In the genomic region with DNA sequence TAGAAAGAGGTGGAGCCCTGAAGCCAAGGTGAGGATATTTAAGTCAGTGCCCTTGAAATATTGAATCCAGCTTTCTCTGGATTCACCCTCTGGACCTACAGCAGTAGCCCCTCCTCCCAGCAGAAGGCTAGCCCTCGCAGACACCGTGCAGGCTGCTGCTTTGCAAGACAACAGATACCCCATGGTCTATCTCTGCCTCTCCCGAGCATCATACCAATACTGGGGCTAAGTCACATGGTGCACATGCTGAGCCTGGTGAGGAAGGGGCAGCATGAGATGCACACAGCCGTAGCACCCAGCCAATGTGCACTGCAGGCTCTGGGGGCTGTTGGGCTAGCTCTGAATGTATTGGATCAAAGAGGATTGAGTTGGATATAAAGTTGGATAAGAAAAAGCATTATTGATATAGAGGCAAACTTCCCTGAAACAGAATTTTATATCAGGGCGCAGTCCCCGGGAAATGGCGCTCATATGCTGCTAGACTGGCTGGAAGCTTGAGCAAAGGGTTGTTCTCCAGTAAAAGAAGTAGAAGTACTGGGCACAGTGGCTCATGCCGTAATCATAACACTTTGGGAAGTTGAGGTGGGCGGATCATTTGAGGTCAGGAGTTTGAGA, we compare ENCODE assay signal across 23 cellular contexts.
DNase-seq lines count a peak whose midpoint lies in the region; ATAC-seq, FAIRE-seq and TF ChIP-seq lines count a peak whose summit lies in the region.
"Had no signal": no experiment of that assay in that cellular context is flagged by ENCODE, and none has a peak within 500 bp of the region (broad histone marks: within the 10 kb centered on the region; RNA-seq: fewer than 3 reads in every experiment).

No MANE protein-coding gene starts in this region.

- H3K4me3 ChIP-seq in H7 (ENCODE audit: insufficient read depth, low read depth, low read length), result no peak overlapping the region
- H3K4me3 ChIP-seq in H1 (ENCODE audit: extremely low read depth in 1 of 4, insufficient read depth in 2 of 4, low read depth in 3 of 4, low read length in 4 of 4), result no peak overlapping the region
- no peak overlapping the region for H3K4me3 ChIP-seq in vagina
- H3K4me3 ChIP-seq: HAP-1 had no signal

- H3K4me1 ChIP-seq in H1 (replicated peaks in 1 of 4; ENCODE audit: control insufficient read depth in 3 of 4, insufficient read depth in 4 of 4, low read length in 3 of 4) (peaks cover 0 to 4% (median 2%) of the 10 kb centered on the region in 4 experiments; a peak in 4 of 7 replicates), vagina (no peaks in the 10 kb centered on the region)
- H3K4me1 ChIP-seq: BE2C, HAP-1 had no signal

- TF ChIP-seq CTCF in H1 (IDR thresholded peaks at IDR 0.05; ENCODE audit: control extremely low read depth in 1 of 3, insufficient read depth in 1 of 3, low read depth in 1 of 3, low read length in 3 of 3) (no peak), vagina (IDR thresholded peaks at IDR 0.05) (no peak), chondrocyte (IDR thresholded peaks at IDR 0.05) (no peak)

- H3K36me3 Mint-ChIP-seq in chondrocyte (ENCODE audit: low read depth), result no peaks in the 10 kb centered on the region
- H3K36me3 Mint-ChIP-seq: CD4-positive, CD25-positive, alpha-beta regulatory T cell; CD8-positive, alpha-beta memory T cell had no signal

- H3K36me3 ChIP-seq in H7 (replicated peaks; ENCODE audit: control insufficient read depth, insufficient read depth, low read length), result no peaks in the 10 kb centered on the region
- H3K36me3 ChIP-seq in H1 (ENCODE audit: control insufficient read depth in 2 of 4, insufficient read depth in 4 of 4, low read length in 3 of 4), result no peaks in the 10 kb centered on the region
- no peaks in the 10 kb centered on the region for H3K36me3 ChIP-seq in vagina
- H3K36me3 ChIP-seq: BE2C, HAP-1 had no signal

- FAIRE-seq in H1 (lab: Jason Lieb, UNC), result no peak
- no peak for FAIRE-seq in urothelium cell line (lab: Jason Lieb, UNC)
- FAIRE-seq: A204.1, GM12892, GM18507 had no signal

- H3K79me2 ChIP-seq in H1 (ENCODE audit: control insufficient read depth in 1 of 2, insufficient read depth in 2 of 2, low read length in 2 of 2), result no peaks in the 10 kb centered on the region

- intact Hi-C loops in vagina (cut with DNase I), result no loop called here

- H3K56ac ChIP-seq in H1 (replicated peaks; ENCODE audit: insufficient read length, low read depth, low read length), result no peak overlapping the region

- H4K8ac ChIP-seq in H1 (ENCODE audit: extremely low read depth, insufficient read depth, low read length), result no peak overlapping the region

- no peak overlapping the region for H4K91ac ChIP-seq in H1 (replicated peaks; ENCODE audit: insufficient read length, low read length)

- H4K20me1 ChIP-seq in H1 (replicated peaks in 1 of 2; ENCODE audit: control insufficient read depth in 1 of 2, insufficient read depth in 2 of 2, low read length in 2 of 2), result no peaks in the 10 kb centered on the region

- peaks cover 11% of the 10 kb centered on the region for H3K27me3 Mint-ChIP-seq in chondrocyte (ENCODE audit: low read depth)
- H3K27me3 Mint-ChIP-seq: CD4-positive, CD25-positive, alpha-beta regulatory T cell had no signal

- H3K4me1 Mint-ChIP-seq in chondrocyte (ENCODE audit: low read depth), result no peaks in the 10 kb centered on the region
- H3K4me1 Mint-ChIP-seq: CD4-positive, CD25-positive, alpha-beta regulatory T cell; CD8-positive, alpha-beta memory T cell had no signal

- H2AFZ ChIP-seq in H1 (ENCODE audit: low read length), result no peak overlapping the region

- no peak overlapping the region for H3K18ac ChIP-seq in H1 (ENCODE audit: extremely low read depth, low read length)

- H3K23ac ChIP-seq in H1 (ENCODE audit: insufficient read length), result no peak overlapping the region

- H3K14ac ChIP-seq in H1 (ENCODE audit: insufficient read length), result no peak overlapping the region

- H3K27ac Mint-ChIP-seq in chondrocyte (ENCODE audit: unreplicated experiment), result no peak overlapping the region
- H3K27ac Mint-ChIP-seq: CD4-positive, CD25-positive, alpha-beta regulatory T cell; CD8-positive, alpha-beta memory T cell had no signal

- no peak for TF ChIP-seq EP300 in H1 (IDR thresholded peaks at IDR 0.05; ENCODE audit: borderline replicate concordance in 1 of 2, low read depth in 2 of 2, low read length in 2 of 2)

- no peak overlapping the region for H2BK15ac ChIP-seq in H1 (ENCODE audit: low read length)

- H3K27me3 ChIP-seq in H7 (ENCODE audit: control insufficient read depth, insufficient read depth, low read length) (0 out of 2 replicates have a peak, but pooled peaks cover 1% of the 10 kb centered on the region), H1 (replicated peaks in 1 of 4; ENCODE audit: control insufficient read depth in 3 of 4, extremely low read depth in 1 of 4, insufficient read depth in 3 of 4, low read length in 3 of 4) (no peaks in the 10 kb centered on the region), vagina (no peaks in the 10 kb centered on the region)

- H3K4me2 ChIP-seq in H1 (ENCODE audit: insufficient read depth in 1 of 2, low read depth in 2 of 2, low read length in 2 of 2), result no peak overlapping the region; a peak in 1 of 4 replicates

- H2BK120ac ChIP-seq in H1 (replicated peaks; ENCODE audit: low read depth, low read length), result no peak overlapping the region

- H3K23me2 ChIP-seq in H1 (ENCODE audit: low read depth, low read length), result no peaks in the 10 kb centered on the region

- POLR2A ChIA-PET in H1 (lab: Charles Lee; ENCODE audit: partially characterized antibody), result no interaction called here

- ATAC-seq in HG03159 (IDR thresholded peaks at IDR 0.05; ENCODE audit: unreplicated experiment), result no peak

- H3K9me3 ChIP-seq in H1 (ENCODE audit: insufficient read depth in 2 of 2, low read depth in 1 of 2, low read length in 1 of 2) (peaks cover 0 to 2% of the 10 kb centered on the region in 2 experiments; a peak in 1 of 4 replicates), vagina (no peaks in the 10 kb centered on the region)
- H3K9me3 ChIP-seq: BE2C, HAP-1 had no signal

- H2BK20ac ChIP-seq in H1 (ENCODE audit: low read length), result no peak overlapping the region

- no peak overlapping the region for H2BK5ac ChIP-seq in H1 (ENCODE audit: low read depth, low read length)

- 84% methylated on average over 9 of the region's 9 CpGs; no CpG with 5 or more reads in 1 of the 2 experiments for WGBS in H1 (ENCODE audit: extremely low coverage in 1 of 2, insufficient coverage in 1 of 2, insufficient read length in 1 of 2, insufficient replicate concordance in 2 of 2, low coverage in 1 of 2, low lambda C conversion rate in 2 of 2, missing lambda C conversion rate in 1 of 2), 2 experiments

- no peak overlapping the region for H3K4ac ChIP-seq in H1 (replicated peaks; ENCODE audit: insufficient read length, low read depth, low read length)

- no peak overlapping the region for H3K4me3 Mint-ChIP-seq in chondrocyte (ENCODE audit: unreplicated experiment)
- H3K4me3 Mint-ChIP-seq: CD4-positive, CD25-positive, alpha-beta regulatory T cell; CD8-positive, alpha-beta memory T cell had no signal

- no peak overlapping the region for H2BK12ac ChIP-seq in H1 (ENCODE audit: low read depth, low read length)

- peak; percentile 60 for DNase-seq in H7
- peak in 1 of 2 experiments; percentile 29 for DNase-seq in H1 (ENCODE audit: low read depth in 1 of 2, low spot score in 2 of 2)
- peak; percentile 57 for DNase-seq in mesenteric fat pad (ENCODE audit: low spot score)
- DNase-seq in vagina (ENCODE audit: extremely low spot score in 2 of 2), result peak; percentile 60 to 89
- DNase-seq in urothelium cell line (ENCODE audit: low spot score), result no peak
- DNase-seq in chondrocyte (ENCODE audit: low spot score), result no peak
- DNase-seq: ACHN; BE2C; C1 segment of cervical spinal cord; CD4-positive, CD25-positive, alpha-beta regulatory T cell; CD8-positive, alpha-beta memory T cell; COR-L47; DMS 273 treated with DMSO at 0.1 percent for 48 hours; DMS53; DND-41; EL; GOT3 had no signal

- CTCF ChIA-PET in H1 (lab: Charles Lee; ENCODE audit: partially characterized antibody), result interaction anchor here (0.9 to 1.3 kb wide), 3 partner anchors 20 to 254 kb away, joined by 3 to 6 read pairs (median 3); no protein-coding TSS in a partner anchor

- H3K79me1 ChIP-seq in H1 (ENCODE audit: low read depth, low read length), result no peaks in the 10 kb centered on the region

- H4K5ac ChIP-seq in H1 (ENCODE audit: insufficient read length, low read depth, low read length), result no peak overlapping the region

- no peak overlapping the region for H3K9ac ChIP-seq in H1 (replicated peaks in 1 of 4; ENCODE audit: extremely low read depth in 1 of 4, low read depth in 3 of 4, low read length in 3 of 4)

- H3K9me3 Mint-ChIP-seq in chondrocyte (ENCODE audit: low read depth), result peaks cover 10% of the 10 kb centered on the region

- H2AK5ac ChIP-seq in H1 (ENCODE audit: low read depth, low read length), result no peak overlapping the region

- H3K27ac ChIP-seq in H1 (ENCODE audit: low read depth, low read length) (no peak overlapping the region), vagina (no peak overlapping the region)
- H3K27ac ChIP-seq: HL-60 had no signal

- no peak for TF ChIP-seq POLR2A in H1 (IDR thresholded peaks at IDR 0.05; ENCODE audit: control extremely low read depth in 1 of 2, low read depth in 2 of 2, low read length in 2 of 2)
- no peak for TF ChIP-seq POLR2A in vagina (IDR thresholded peaks at IDR 0.05)

- no peak for TF ChIP-seq RAD21 in H1 (IDR thresholded peaks at IDR 0.05 in 1 of 2, conservative IDR thresholded peaks at IDR 0.05 in 1 of 2; ENCODE audit: low read depth in 2 of 2, low read length in 2 of 2)

TF ChIP-seq in H1, 55 proteins besides CTCF, POLR2A, EP300 and RAD21:
- TF ChIP-seq, protein P1, sequence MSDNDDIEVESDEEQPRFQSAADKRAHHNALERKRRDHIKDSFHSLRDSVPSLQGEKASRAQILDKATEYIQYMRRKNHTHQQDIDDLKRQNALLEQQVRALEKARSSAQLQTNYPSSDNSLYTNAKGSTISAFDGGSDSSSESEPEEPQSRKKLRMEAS (IDR thresholded peaks at IDR 0.05), result 0 out of 2 replicates have a peak, but pooled peaks have one; percentile 36
- TF ChIP-seq RNF2 (IDR thresholded peaks at IDR 0.05; ENCODE audit: borderline replicate concordance, low read depth, low read length, missing control alignments, poor library complexity, severe bottlenecking), result no peak

Comparison
In these comparisons a context has a peak if more than half of its experiments do, and no peak if none do; other contexts are left out.
1. DNase-seq: peak in H7 (single experiment), mesenteric fat pad (single experiment) and vagina (2 of 2); none in urothelium cell line (single experiment) and chondrocyte (single experiment).